8 cellular contexts compared by ENCODE assay signal in genomic region chr22:45208993-45209838, GRCh38.
A peak's percentile ranks its signal among the peaks of the same experiment; 100 is the strongest.
DNase-seq lines count a peak whose midpoint lies in the region; ATAC-seq and TF ChIP-seq lines count a peak whose summit lies in the region.

No MANE protein-coding gene starts in this region.

- peak; percentile 78 for TF ChIP-seq CTCF in GM12872 (IDR thresholded peaks at IDR 0.05; ENCODE audit: insufficient read depth, low read depth, low read length)

- DNase-seq in NCI-H524 treated with DMSO at 0.1 percent for 48 hours (lab: John Stamatoyannopoulos, UW) (peak; percentile 56), anterior cingulate cortex (lab: John Stamatoyannopoulos, UW) (peak in 56 of 58 donors; percentile 41 to 95 (median 86)), iris pigment epithelial cell (ENCODE audit: low read depth) (peak; percentile 88), NCI-H526 treated with DMSO at 0.1 percent for 48 hours (lab: John Stamatoyannopoulos, UW) (no peak)
- peak in 2 of 3 experiments; percentile 14 to 29 for DNase-seq in stimulated activated CD4-positive, alpha-beta T cell treated with anti-CD3 and anti-CD28 coated beads, TNF-alpha, amount 100 ng/mL, for 24 hours (ENCODE audit: low read depth in 3 of 3)

- ATAC-seq in GM21737 (IDR thresholded peaks at IDR 0.05; ENCODE audit: unreplicated experiment) (no peak), GM18861 (IDR thresholded peaks at IDR 0.05; ENCODE audit: unreplicated experiment) (no peak)
